Comparison of ENCODE assay signal across 9 cellular contexts in genomic region chr1:206935491-206936067, GRCh38. TPM values are rescaled to one million over a fixed set of nuclear protein-coding genes. Genes with fewer than 3 reads are reported as not detected.
DNase-seq lines count a peak whose midpoint lies in the region; ATAC-seq, FAIRE-seq and TF ChIP-seq lines count a peak whose summit lies in the region.
"Had no signal": no experiment of that assay in that cellular context is flagged by ENCODE, and none has a peak within 500 bp of the region (broad histone marks: within the 10 kb centered on the region; RNA-seq: fewer than 3 reads in every experiment).

No MANE protein-coding gene starts in this region.

- no peak overlapping the region for H3K27ac Mint-ChIP-seq in H9
- H3K27ac Mint-ChIP-seq in T-helper 17 cell: no peak overlapping the region
- H3K27ac Mint-ChIP-seq in osteocyte (ENCODE audit: unreplicated experiment): no peak overlapping the region
- H3K27ac Mint-ChIP-seq: dendritic cell treated with granulocyte-macrophage colony-stimulating factor and Interleukin-4, amounts not matched to agents 40 ng/mL and 50 ng/mL, for 4 days had no signal

- FAIRE-seq in H1 (lab: Jason Lieb, UNC): no peak

- H2BK15ac ChIP-seq in H9 (ENCODE audit: low read depth, low read length): no peak overlapping the region
- no peak overlapping the region for H2BK15ac ChIP-seq in H1 (ENCODE audit: low read length)

- H3K9me3 Mint-ChIP-seq in H9 (no peaks in the 10 kb centered on the region), osteocyte (ENCODE audit: unreplicated experiment) (no peaks in the 10 kb centered on the region)
- H3K9me3 Mint-ChIP-seq: dendritic cell treated with granulocyte-macrophage colony-stimulating factor and Interleukin-4, amounts not matched to agents 40 ng/mL and 50 ng/mL, for 4 days had no signal

- H3K36me3 ChIP-seq in H1 (ENCODE audit: control insufficient read depth in 2 of 4, insufficient read depth in 4 of 4, low read length in 3 of 4): no peaks in the 10 kb centered on the region

- H4K8ac ChIP-seq in H9 (replicated peaks; ENCODE audit: insufficient read length, low read depth, low read length) (no peak overlapping the region), H1 (ENCODE audit: extremely low read depth, insufficient read depth, low read length) (no peak overlapping the region)

- H3K18ac ChIP-seq in H9 (ENCODE audit: insufficient read length, low read depth, low read length): no peak overlapping the region
- no peak overlapping the region for H3K18ac ChIP-seq in H1 (ENCODE audit: extremely low read depth, low read length)

- WGBS in H9 (ENCODE audit: extremely low coverage, insufficient read length, low lambda C conversion rate): no CpG with 5 or more reads among the region's 19 CpGs
- 73% methylated on average over 19 of the region's 19 CpGs; no CpG with 5 or more reads in 1 of the 2 experiments for WGBS in H1 (ENCODE audit: extremely low coverage in 1 of 2, insufficient coverage in 1 of 2, insufficient read length in 1 of 2, insufficient replicate concordance in 2 of 2, low coverage in 1 of 2, low lambda C conversion rate in 2 of 2, missing lambda C conversion rate in 1 of 2), 2 experiments

- no peaks in the 10 kb centered on the region for H3K27me3 ChIP-seq in H9 (ENCODE audit: insufficient read depth, low read length)
- no peaks in the 10 kb centered on the region for H3K27me3 ChIP-seq in H1 (replicated peaks in 1 of 4; ENCODE audit: control insufficient read depth in 3 of 4, extremely low read depth in 1 of 4, insufficient read depth in 3 of 4, low read length in 3 of 4)

- H4K20me1 ChIP-seq in H9 (ENCODE audit: control insufficient read depth, insufficient read depth, insufficient read length): no peaks in the 10 kb centered on the region
- no peaks in the 10 kb centered on the region for H4K20me1 ChIP-seq in H1 (replicated peaks in 1 of 2; ENCODE audit: control insufficient read depth in 1 of 2, insufficient read depth in 2 of 2, low read length in 2 of 2)

- no peak overlapping the region for H3K27ac ChIP-seq in H9 (ENCODE audit: insufficient read length, low read depth, low read length)
- no peak overlapping the region for H3K27ac ChIP-seq in H1 (ENCODE audit: low read depth, low read length)

- H3K9me3 ChIP-seq in H9 (ENCODE audit: control insufficient read depth, low read depth, low read length): no peaks in the 10 kb centered on the region
- H3K9me3 ChIP-seq in T-helper 17 cell (ENCODE audit: control insufficient read depth, low read length, poor library complexity, severe bottlenecking): no peaks in the 10 kb centered on the region
- no peaks in the 10 kb centered on the region for H3K9me3 ChIP-seq in H1 (ENCODE audit: insufficient read depth in 2 of 2, low read depth in 1 of 2, low read length in 1 of 2)

- ATAC-seq in T-helper 17 cell (peak; percentile 61), GM21717 (IDR thresholded peaks at IDR 0.05; ENCODE audit: unreplicated experiment) (no peak), HG03280 (IDR thresholded peaks at IDR 0.05; ENCODE audit: unreplicated experiment) (no peak), HG03460 (IDR thresholded peaks at IDR 0.05; ENCODE audit: unreplicated experiment) (no peak)

- H3K79me2 ChIP-seq in H9 (ENCODE audit: insufficient read depth, low read length) (no peaks in the 10 kb centered on the region), H1 (ENCODE audit: control insufficient read depth in 1 of 2, insufficient read depth in 2 of 2, low read length in 2 of 2) (no peaks in the 10 kb centered on the region)

- H3K4ac ChIP-seq in H9 (ENCODE audit: low read depth, low read length) (no peak overlapping the region), H1 (replicated peaks; ENCODE audit: insufficient read length, low read depth, low read length) (no peak overlapping the region)

- TF ChIP-seq CTCF in H9 (conservative IDR thresholded peaks at IDR 0.05) (peak; percentile 92), H1 (IDR thresholded peaks at IDR 0.05; ENCODE audit: control extremely low read depth in 1 of 3, insufficient read depth in 1 of 3, low read depth in 1 of 3, low read length in 3 of 3) (peak; percentile 88 to 99 (median 88)), osteocyte (IDR thresholded peaks at IDR 0.05) (peak; percentile 28)

- H2BK20ac ChIP-seq in H9 (ENCODE audit: low read depth, low read length, poor library complexity, severe bottlenecking) (no peak overlapping the region), H1 (ENCODE audit: low read length) (no peak overlapping the region)

- no peak overlapping the region for H2AFZ ChIP-seq in H9 (ENCODE audit: low read length)
- no peak overlapping the region for H2AFZ ChIP-seq in H1 (ENCODE audit: low read length)

- no peak for TF ChIP-seq EP300 in H1 (IDR thresholded peaks at IDR 0.05; ENCODE audit: borderline replicate concordance in 1 of 2, low read depth in 2 of 2, low read length in 2 of 2)

- H3K36me3 Mint-ChIP-seq in H9 (ENCODE audit: insufficient read depth in 1 of 3, low read depth in 3 of 3): no peaks in the 10 kb centered on the region
- no peaks in the 10 kb centered on the region for H3K36me3 Mint-ChIP-seq in T-helper 17 cell (ENCODE audit: low read depth)
- H3K36me3 Mint-ChIP-seq in osteocyte (ENCODE audit: unreplicated experiment): no peaks in the 10 kb centered on the region

- H3K79me1 ChIP-seq in H9 (ENCODE audit: insufficient read depth, low read depth, low read length, poor library complexity, severe bottlenecking) (no peaks in the 10 kb centered on the region), H1 (ENCODE audit: low read depth, low read length) (no peaks in the 10 kb centered on the region)

- H4K5ac ChIP-seq in H9 (ENCODE audit: insufficient read length, low read depth, low read length): no peak overlapping the region
- H4K5ac ChIP-seq in H1 (ENCODE audit: insufficient read length, low read depth, low read length): no peak overlapping the region

- H3K4me1 ChIP-seq in H9 (ENCODE audit: insufficient read depth, low read length) (no peaks in the 10 kb centered on the region), H1 (replicated peaks in 1 of 4; ENCODE audit: control insufficient read depth in 3 of 4, insufficient read depth in 4 of 4, low read length in 3 of 4) (no peaks in the 10 kb centered on the region)

- H2BK5ac ChIP-seq in H9 (ENCODE audit: insufficient read length, low read length) (no peak overlapping the region), H1 (ENCODE audit: low read depth, low read length) (no peak overlapping the region)

- H2BK120ac ChIP-seq in H9 (ENCODE audit: low read depth, low read length, poor library complexity, severe bottlenecking) (no peak overlapping the region), H1 (replicated peaks; ENCODE audit: low read depth, low read length) (no peak overlapping the region)

- H3K9ac ChIP-seq in H9 (ENCODE audit: extremely low read depth, insufficient read length, low read length): no peak overlapping the region
- H3K9ac ChIP-seq in H1 (replicated peaks in 1 of 4; ENCODE audit: extremely low read depth in 1 of 4, low read depth in 3 of 4, low read length in 3 of 4): no peak overlapping the region

- H3K23ac ChIP-seq in H9 (ENCODE audit: insufficient read length, low read depth, low read length) (no peak overlapping the region), H1 (ENCODE audit: insufficient read length) (no peak overlapping the region)

- no peak overlapping the region for H3K4me3 ChIP-seq in H1 (ENCODE audit: extremely low read depth in 1 of 4, insufficient read depth in 2 of 4, low read depth in 3 of 4, low read length in 4 of 4)

- no peak overlapping the region for H3K14ac ChIP-seq in H9 (ENCODE audit: insufficient read depth, low read length)
- H3K14ac ChIP-seq in H1 (ENCODE audit: insufficient read length): no peak overlapping the region

- TF ChIP-seq RAD21 in H1 (IDR thresholded peaks at IDR 0.05 in 1 of 2, conservative IDR thresholded peaks at IDR 0.05 in 1 of 2; ENCODE audit: low read depth in 2 of 2, low read length in 2 of 2): peak; percentile 50 to 65

- H3T11ph ChIP-seq in H9 (ENCODE audit: low read length): no peak overlapping the region

- H3K4me3 Mint-ChIP-seq in H9: no peak overlapping the region
- no peak overlapping the region for H3K4me3 Mint-ChIP-seq in T-helper 17 cell
- no peak overlapping the region for H3K4me3 Mint-ChIP-seq in osteocyte (ENCODE audit: unreplicated experiment)
- H3K4me3 Mint-ChIP-seq: dendritic cell treated with granulocyte-macrophage colony-stimulating factor and Interleukin-4, amounts not matched to agents 40 ng/mL and 50 ng/mL, for 4 days had no signal

- H3K27me3 Mint-ChIP-seq in H9 (ENCODE audit: low read depth) (peaks cover 3% of the 10 kb centered on the region; the same call in 1 of the 2 replicates), T-helper 17 cell (no peaks in the 10 kb centered on the region), osteocyte (ENCODE audit: unreplicated experiment) (peaks cover 4% of the 10 kb centered on the region)

- CTCF ChIA-PET in H1 (lab: Charles Lee; ENCODE audit: partially characterized antibody): interaction anchor here (0.7 to 13.8 kb wide), 47 partner anchors 10 to 333 kb away, joined by 3 to 226 read pairs (median 4); partner anchors contain the start of genes FCAMR, FCMR, IL20 and PIGR

- H3K23me2 ChIP-seq in H9 (ENCODE audit: insufficient read length, low read depth, low read length, poor library complexity, severe bottlenecking) (no peaks in the 10 kb centered on the region), H1 (ENCODE audit: low read depth, low read length) (no peaks in the 10 kb centered on the region)

- no peak for TF ChIP-seq POLR2A in H1 (IDR thresholded peaks at IDR 0.05; ENCODE audit: control extremely low read depth in 1 of 2, low read depth in 2 of 2, low read length in 2 of 2)

- DNase-seq in AG20443 (ENCODE audit: low spot score) (peak; percentile 30), H9 (peak; percentile 90), T-helper 17 cell (peak in 1 of 3 donors; percentile 18), H1 (ENCODE audit: low read depth in 1 of 2, low spot score in 2 of 2) (peak; percentile 58 to 83), osteocyte (ENCODE audit: extremely low spot score, unreplicated experiment) (no peak)

- no peak overlapping the region for H3K4me2 ChIP-seq in H9 (ENCODE audit: insufficient read depth, insufficient read length, low read length)
- H3K4me2 ChIP-seq in H1 (ENCODE audit: insufficient read depth in 1 of 2, low read depth in 2 of 2, low read length in 2 of 2): no peak overlapping the region

- POLR2A ChIA-PET in H1 (lab: Charles Lee; ENCODE audit: partially characterized antibody): no interaction called here

- H2AK5ac ChIP-seq in H9 (ENCODE audit: insufficient read length, low read length) (no peak overlapping the region), H1 (ENCODE audit: low read depth, low read length) (no peak overlapping the region)

- H2BK12ac ChIP-seq in H9 (ENCODE audit: insufficient read length, low read depth, low read length): no peak overlapping the region
- no peak overlapping the region for H2BK12ac ChIP-seq in H1 (ENCODE audit: low read depth, low read length)

- H3K56ac ChIP-seq in H9 (ENCODE audit: insufficient read length, low read depth, low read length) (no peak overlapping the region), H1 (replicated peaks; ENCODE audit: insufficient read length, low read depth, low read length) (no peak overlapping the region)

- H4K91ac ChIP-seq in H9 (ENCODE audit: insufficient read length, low read depth, low read length): no peak overlapping the region
- no peak overlapping the region for H4K91ac ChIP-seq in H1 (replicated peaks; ENCODE audit: insufficient read length, low read length)

- H3K4me1 Mint-ChIP-seq in H9: peaks cover 7 to 8% of the 10 kb centered on the region in 2 experiments; a peak in 3 of 4 replicates
- H3K4me1 Mint-ChIP-seq in T-helper 17 cell: peaks cover 23% of the 10 kb centered on the region
- H3K4me1 Mint-ChIP-seq in osteocyte (ENCODE audit: unreplicated experiment): no peaks in the 10 kb centered on the region

RNA-seq across cellular contexts. Expression of gene PIGR, which starts 10.7 kb away (rescaled TPM):
- total RNA-seq in H9 (2021): not detected in 2 replicates
- not detected for total RNA-seq in T-helper 17 cell
- not detected in 2 replicates for total RNA-seq in H1 (2021; fragmentation: NEBNext Ultra II Directional; extraction: Animal tissue kit (Norgen Biotek cat#: 25700))
- not detected in 2 replicates for polyA plus RNA-seq in H1 (2011; rRNA removed)
- not detected for polyA plus RNA-seq in H1 (2011; cell fraction: cytosol; rRNA removed)
- not detected for polyA plus RNA-seq in H1 (2011; cell fraction: nucleus; rRNA removed)
- polyA plus RNA-seq in H1 (2012, experiment 1 of 2): not detected in 4 replicates
- polyA plus RNA-seq in H1 (2012, experiment 2 of 2): not detected
- not detected for polyA plus RNA-seq in H1 (2013, experiment 1 of 2)
- polyA plus RNA-seq in H1 (2013, experiment 2 of 2): not detected
- not detected in 2 replicates for polyA minus RNA-seq in H1 (2011; rRNA and poly(A)+ RNA removed)
- not detected for polyA minus RNA-seq in H1 (2011; cell fraction: cytosol; rRNA and poly(A)+ RNA removed)
- not detected for polyA minus RNA-seq in H1 (2011; cell fraction: nucleus; rRNA and poly(A)+ RNA removed)
- total RNA-seq in osteocyte: not detected in 2 replicates

RNA-seq across cellular contexts. Expression of gene FCMR, which starts 13.8 kb away (rescaled TPM):
- total RNA-seq in H9 (2021): not detected in 2 replicates
- 100 to 1,000 TPM; 206 to 249 TPM for total RNA-seq in T-helper 17 cell
- total RNA-seq in H1 (2021; fragmentation: NEBNext Ultra II Directional; extraction: Animal tissue kit (Norgen Biotek cat#: 25700)): not detected in 2 replicates
- 0.47 and 0.53 TPM in 2 replicates for polyA plus RNA-seq in H1 (2011; rRNA removed)
- polyA plus RNA-seq in H1 (2011; cell fraction: cytosol; rRNA removed): 0.19 TPM
- 0.26 TPM for polyA plus RNA-seq in H1 (2011; cell fraction: nucleus; rRNA removed)
- polyA plus RNA-seq in H1 (2012, experiment 1 of 2): 0.29 to 0.46 TPM in 2 of 4 replicates, not detected in the others
- 0.25 TPM for polyA plus RNA-seq in H1 (2012, experiment 2 of 2)
- 0.16 TPM for polyA plus RNA-seq in H1 (2013, experiment 1 of 2)
- polyA plus RNA-seq in H1 (2013, experiment 2 of 2): 0.18 TPM
- polyA minus RNA-seq in H1 (2011; rRNA and poly(A)+ RNA removed): 0.16 TPM in 1 of 2 replicates, not detected in the other
- polyA minus RNA-seq in H1 (2011; cell fraction: cytosol; rRNA and poly(A)+ RNA removed): not detected
- polyA minus RNA-seq in H1 (2011; cell fraction: nucleus; rRNA and poly(A)+ RNA removed): not detected
- not detected in 2 replicates for total RNA-seq in osteocyte

RNA-seq across cellular contexts. Expression of gene FCAMR, which starts 34.7 kb away (rescaled TPM):
- total RNA-seq in H9 (2021) (not detected in 2 replicates), T-helper 17 cell (not detected), osteocyte (not detected in 2 replicates)
- total RNA-seq in H1 (2021; fragmentation: NEBNext Ultra II Directional; extraction: Animal tissue kit (Norgen Biotek cat#: 25700)): not detected in 2 replicates
- not detected in 2 replicates for polyA plus RNA-seq in H1 (2011; rRNA removed)
- polyA plus RNA-seq in H1 (2011; cell fraction: cytosol; rRNA removed): not detected
- not detected for polyA plus RNA-seq in H1 (2011; cell fraction: nucleus; rRNA removed)
- not detected in 4 replicates for polyA plus RNA-seq in H1 (2012, experiment 1 of 2)
- polyA plus RNA-seq in H1 (2012, experiment 2 of 2): not detected
- polyA plus RNA-seq in H1 (2013, experiment 1 of 2): not detected
- not detected for polyA plus RNA-seq in H1 (2013, experiment 2 of 2)
- polyA minus RNA-seq in H1 (2011; rRNA and poly(A)+ RNA removed): not detected in 2 replicates
- not detected for polyA minus RNA-seq in H1 (2011; cell fraction: cytosol; rRNA and poly(A)+ RNA removed)
- polyA minus RNA-seq in H1 (2011; cell fraction: nucleus; rRNA and poly(A)+ RNA removed): not detected

RNA-seq across cellular contexts. Expression of gene IL24, which starts 38.3 kb away (rescaled TPM):
- not detected in 2 replicates for total RNA-seq in H9 (2021)
- not detected for total RNA-seq in T-helper 17 cell
- total RNA-seq in H1 (2021; fragmentation: NEBNext Ultra II Directional; extraction: Animal tissue kit (Norgen Biotek cat#: 25700)): not detected in 2 replicates
- polyA plus RNA-seq in H1 (2011; rRNA removed): not detected in 2 replicates
- polyA plus RNA-seq in H1 (2011; cell fraction: cytosol; rRNA removed): not detected
- not detected for polyA plus RNA-seq in H1 (2011; cell fraction: nucleus; rRNA removed)
- polyA plus RNA-seq in H1 (2012, experiment 1 of 2): not detected in 4 replicates
- polyA plus RNA-seq in H1 (2012, experiment 2 of 2): not detected
- not detected for polyA plus RNA-seq in H1 (2013, experiment 1 of 2)
- not detected for polyA plus RNA-seq in H1 (2013, experiment 2 of 2)
- not detected in 2 replicates for polyA minus RNA-seq in H1 (2011; rRNA and poly(A)+ RNA removed)
- polyA minus RNA-seq in H1 (2011; cell fraction: cytosol; rRNA and poly(A)+ RNA removed): not detected
- not detected for polyA minus RNA-seq in H1 (2011; cell fraction: nucleus; rRNA and poly(A)+ RNA removed)
- not detected in 2 replicates for total RNA-seq in osteocyte

Comparison
In these comparisons a context has a peak if more than half of its experiments do, and no peak if none do; other contexts are left out.
1. CTCF ChIP-seq: peak in every context shown above with its lines; median percentile 92 in H9; 88 in H1; 28 in osteocyte.
2. RNA of gene FCMR, which starts 13.8 kb away (total RNA-seq): 206 to 249 TPM in T-helper 17 cell; not detected in H1, not detected in H9 and not detected in osteocyte; every median in the first group is over 100 times any median in the second.